ENCODE assay signal across 9 cellular contexts in genomic region chrX:19373034-19373891, GRCh38. TPM values are rescaled to one million over a fixed set of nuclear protein-coding genes. Genes with fewer than 3 reads are reported as not detected.
DNase-seq lines count a peak whose midpoint lies in the region; ATAC-seq, FAIRE-seq and TF ChIP-seq lines count a peak whose summit lies in the region.
"Had no signal": no experiment of that assay in that cellular context is flagged by ENCODE, and none has a peak within 500 bp of the region (broad histone marks: within the 10 kb centered on the region; RNA-seq: fewer than 3 reads in every experiment).

No MANE protein-coding gene starts in this region.

- H3K9me3 Mint-ChIP-seq in progenitor cell of endocrine pancreas (ENCODE audit: low read depth) = peaks cover under 1% of the 10 kb centered on the region

- no peaks in the 10 kb centered on the region for H3K9me2 ChIP-seq in PC-9 (ENCODE audit: insufficient read depth)

- no TSS peak for BruUV-seq in PC-9 (replicated peaks; lab: Mats Ljungman, UMichigan)

- no peak for ATAC-seq in right lobe of liver

- DNase-seq in GM12891 (ENCODE audit: insufficient read length, low spot score) (no peak), PC-9 (no peak), esophagus squamous epithelium (lab: John Stamatoyannopoulos, UW) (no peak), progenitor cell of endocrine pancreas (ENCODE audit: low spot score, unreplicated experiment) (no peak), NCI-H2196 treated with DMSO at 0.1 percent for 48 hours (lab: John Stamatoyannopoulos, UW; ENCODE audit: unreplicated experiment) (no peak), right lobe of liver (no peak), DMS153 treated with DMSO at 0.1 percent for 48 hours (lab: John Stamatoyannopoulos, UW; ENCODE audit: unreplicated experiment) (no peak), NCI-H1436 treated with DMSO at 0.1 percent for 48 hours (lab: John Stamatoyannopoulos, UW) (no peak)
- DNase-seq: erythroblast had no signal

- peak overlapping the region; percentile 86 for H3K4me2 ChIP-seq in PC-9

- H3K27ac ChIP-seq in PC-9 = no peak overlapping the region
- no peak overlapping the region for H3K27ac ChIP-seq in esophagus squamous epithelium
- H3K27ac ChIP-seq in right lobe of liver = no peak overlapping the region

- H3K36me3 ChIP-seq in PC-9 (ENCODE audit: low read depth) (no peaks in the 10 kb centered on the region), esophagus squamous epithelium (no peaks in the 10 kb centered on the region), right lobe of liver (no peaks in the 10 kb centered on the region)

- 37 to 46% methylated on average over 11 to 17 of the region's 25 CpGs for WGBS in esophagus squamous epithelium, 2 donors
- WGBS in right lobe of liver (ENCODE audit: insufficient coverage, low coverage, low lambda C conversion rate, missing lambda C conversion rate) = 24% methylated on average over 5 of the region's 25 CpGs

- H3K4me3 Mint-ChIP-seq in progenitor cell of endocrine pancreas (ENCODE audit: low read depth) = peak overlapping the region; percentile 67

- H3F3A ChIP-seq in PC-9 (ENCODE audit: insufficient read depth, low read depth) = no peaks in the 10 kb centered on the region

- peaks cover 19% of the 10 kb centered on the region for H3K27me3 Mint-ChIP-seq in progenitor cell of endocrine pancreas

- H3K4me1 ChIP-seq in PC-9 (replicated peaks; ENCODE audit: insufficient read depth) = no peaks in the 10 kb centered on the region
- H3K4me1 ChIP-seq in esophagus squamous epithelium = peaks cover 0 to 10% (median 0%) of the 10 kb centered on the region in 3 donors
- no peaks in the 10 kb centered on the region for H3K4me1 ChIP-seq in right lobe of liver

- TF ChIP-seq CTCF in PC-9 (conservative IDR thresholded peaks at IDR 0.05) = no peak
- no peak for TF ChIP-seq CTCF in esophagus squamous epithelium (IDR thresholded peaks at IDR 0.05)
- TF ChIP-seq CTCF in progenitor cell of endocrine pancreas (IDR thresholded peaks at IDR 0.05; ENCODE audit: unreplicated experiment) = no peak
- no peak for TF ChIP-seq CTCF in right lobe of liver (IDR thresholded peaks at IDR 0.05)

- POLR2A ChIA-PET in PC-9 (lab: Charles Lee; ENCODE audit: unreplicated experiment) = no interaction called here

- peaks cover 2% of the 10 kb centered on the region for H3K4me1 Mint-ChIP-seq in progenitor cell of endocrine pancreas (ENCODE audit: low read depth)

- H4K20me1 ChIP-seq in PC-9 (ENCODE audit: insufficient read depth) = no peaks in the 10 kb centered on the region

- CTCF ChIA-PET in PC-9 (lab: Charles Lee) = no interaction called here

- no peak overlapping the region for H2AFZ ChIP-seq in PC-9

- no peak for TF ChIP-seq POLR2A in GM12891 (IDR thresholded peaks at IDR 0.05; ENCODE audit: low read depth, low read length)
- no peak for TF ChIP-seq POLR2A in esophagus squamous epithelium (IDR thresholded peaks at IDR 0.05)
- TF ChIP-seq POLR2A in right lobe of liver (IDR thresholded peaks at IDR 0.05) = no peak

- H3K27me3 ChIP-seq in PC-9 (ENCODE audit: insufficient read depth, low read depth) (no peaks in the 10 kb centered on the region), esophagus squamous epithelium (no peaks in the 10 kb centered on the region), right lobe of liver (no peaks in the 10 kb centered on the region)

- H3K4me3 ChIP-seq in PC-9 = no peak overlapping the region
- H3K4me3 ChIP-seq in esophagus squamous epithelium = peak overlapping the region in 3 of 4 donors; percentile 34 to 61 (median 34)
- H3K4me3 ChIP-seq in right lobe of liver = no peak overlapping the region

- peak; percentile 70 for FAIRE-seq in GM12891 (lab: Jason Lieb, UNC)

- no peak overlapping the region for H3K27ac Mint-ChIP-seq in progenitor cell of endocrine pancreas

- no peaks in the 10 kb centered on the region for H3K79me2 ChIP-seq in PC-9 (ENCODE audit: low read depth)

- H3K9me3 ChIP-seq in PC-9 (ENCODE audit: insufficient read depth, low read depth) (no peaks in the 10 kb centered on the region), esophagus squamous epithelium (no peaks in the 10 kb centered on the region), right lobe of liver (no peaks in the 10 kb centered on the region)

- peaks cover 1% of the 10 kb centered on the region for H3K36me3 Mint-ChIP-seq in progenitor cell of endocrine pancreas (ENCODE audit: insufficient read depth)

- intact Hi-C loops in PC-9 (cut with micrococcal nuclease; ENCODE audit: unreplicated experiment) (loop anchor here (2.0 to 10.0 kb wide), 5 partner anchors 162 to 1154 kb away; partner anchors contain the start of gene BCLAF3), esophagus squamous epithelium (cut with DNase I) (no loop called here), right lobe of liver (cut with DNase I) (loop anchor here in 1 of 2 donors (10.0 kb wide), 1 partner anchor 162 kb away; no protein-coding TSS in a partner anchor)

TF ChIP-seq in GM12891, 5 proteins besides CTCF, POLR2A, EP300 and RAD21:
- TF ChIP-seq SPI1 (IDR thresholded peaks at IDR 0.05; ENCODE audit: low read depth, low read length) (no peak), POU2F2 (IDR thresholded peaks at IDR 0.05; ENCODE audit: low read depth, low read length) (no peak), PAX5 (IDR thresholded peaks at IDR 0.05; ENCODE audit: insufficient read depth, low read length, severe bottlenecking) (no peak), POLR2AphosphoS5 (IDR thresholded peaks at IDR 0.05; ENCODE audit: low read depth, low read length) (no peak), TAF1 (IDR thresholded peaks at IDR 0.05; ENCODE audit: low read depth, low read length) (no peak)

RNA-seq across cellular contexts. Expression of gene PDHA1, which starts 29.5 kb away (rescaled TPM):
- 136 TPM for polyA plus RNA-seq in GM12891 (2012; ENCODE audit: low read depth, missing spikeins)
- total RNA-seq in PC-9 (2021) (193 and 199 TPM in 2 replicates), esophagus squamous epithelium (100 to 1,000 TPM in 1 of 4 donors, 10 to 100 TPM in 3; 48.8 to 121 (median 66.5) TPM), progenitor cell of endocrine pancreas (194 and 203 TPM in 2 replicates), right lobe of liver (100 to 1,000 TPM in 5 of 6 experiments, 10 to 100 TPM in 1; 78.5 to 133 (median 120) TPM)

Comparison
In these comparisons a context has a peak if more than half of its experiments do, and no peak if none do; other contexts are left out.
1. H3K4me3 ChIP-seq: peak in esophagus squamous epithelium (3 of 4); none in PC-9 (single experiment) and right lobe of liver (0 of 3).